8 cellular contexts compared by ENCODE assay signal in the genomic region with DNA sequence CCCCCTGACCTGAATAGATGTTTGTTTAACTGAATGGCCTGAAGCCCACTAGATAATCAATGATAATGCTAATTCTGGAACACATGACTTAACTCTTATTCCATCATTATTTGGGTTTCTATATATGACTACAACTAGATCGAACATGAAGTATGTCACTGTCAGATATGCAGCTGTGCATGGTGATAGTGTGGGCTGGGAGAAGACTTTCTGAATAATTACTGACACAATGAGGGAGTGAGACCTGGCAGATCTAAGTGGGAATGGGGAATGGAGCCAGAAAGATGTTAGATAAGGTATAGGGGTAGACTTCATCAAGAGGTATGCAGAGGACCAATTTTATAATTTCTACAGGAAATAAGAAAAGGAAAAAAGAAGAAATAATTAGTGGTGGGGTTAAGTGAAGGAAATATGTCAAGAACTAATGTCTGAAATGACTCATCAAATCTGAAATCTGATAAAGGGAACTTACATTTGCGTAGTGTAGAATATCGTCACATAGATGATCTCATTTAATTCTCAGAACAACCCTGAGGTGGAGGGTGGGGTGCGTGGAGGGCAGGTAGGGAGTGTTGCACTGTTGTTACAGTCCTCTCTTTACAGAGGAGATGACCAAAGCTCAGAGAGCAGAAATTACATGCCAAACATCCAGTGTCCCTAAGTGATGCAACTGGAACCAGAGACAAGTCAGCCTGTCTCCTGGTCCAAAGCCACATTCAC.
DNase-seq lines count a peak whose midpoint lies in the region; ATAC-seq and TF ChIP-seq lines count a peak whose summit lies in the region.

No MANE protein-coding gene starts in this region.

- H3K27ac ChIP-seq in smooth muscle cell (ENCODE audit: low read depth): peak overlapping the region; percentile 97

- no peak overlapping the region for H2AFZ ChIP-seq in smooth muscle cell (ENCODE audit: low read depth)

- no peaks in the 10 kb centered on the region for H3K9me3 ChIP-seq in smooth muscle cell (replicated peaks; ENCODE audit: low read depth)

- peaks cover 24% of the 10 kb centered on the region for H3F3A ChIP-seq in smooth muscle cell (ENCODE audit: low read depth)

- H3K27me3 ChIP-seq in smooth muscle cell (ENCODE audit: low read depth): no peaks in the 10 kb centered on the region

- H4K20me1 ChIP-seq in smooth muscle cell (ENCODE audit: low read depth): no peaks in the 10 kb centered on the region

- H3K79me2 ChIP-seq in smooth muscle cell (ENCODE audit: low read depth): no peaks in the 10 kb centered on the region

- TF ChIP-seq CTCF in smooth muscle cell (IDR thresholded peaks at IDR 0.05; ENCODE audit: borderline replicate concordance, insufficient read depth, poor library complexity, severe bottlenecking): no peak

- no peak overlapping the region for H3K4me3 ChIP-seq in smooth muscle cell

- peak overlapping the region; percentile 47 for H3K4me2 ChIP-seq in smooth muscle cell

- ATAC-seq in GM18868 (IDR thresholded peaks at IDR 0.05; ENCODE audit: unreplicated experiment): peak; percentile 80
- ATAC-seq in HG03159 (IDR thresholded peaks at IDR 0.05; ENCODE audit: unreplicated experiment): peak; percentile 88

- no peaks in the 10 kb centered on the region for H3K36me3 ChIP-seq in smooth muscle cell (ENCODE audit: low read depth)

- H3K9ac ChIP-seq in smooth muscle cell (ENCODE audit: low read depth): no peak overlapping the region

- peak; percentile 30 for DNase-seq in activated CD8-positive, alpha-beta memory T cell treated with anti-CD3 and anti-CD28 coated beads, Interleukin-2, amount 50 U/mL, for 24 hours (ENCODE audit: extremely low read depth)
- no peak for DNase-seq in smooth muscle cell (lab: John Stamatoyannopoulos, UW; ENCODE audit: unreplicated experiment)
- no peak for DNase-seq in HuH-7.5 (ENCODE audit: low spot score)
- no peak for DNase-seq in NCI-H526 treated with DMSO at 0.1 percent for 48 hours (lab: John Stamatoyannopoulos, UW)
- DNase-seq in SKM-1 treated with dmso at 0.1 percent for 144 hours (lab: John Stamatoyannopoulos, UW; ENCODE audit: unreplicated experiment): no peak
- no peak for DNase-seq in G401 (ENCODE audit: low spot score)

- H3K4me1 ChIP-seq in smooth muscle cell (ENCODE audit: low read depth): peaks cover 12% of the 10 kb centered on the region

- in situ Hi-C loops in G401 (cut with HindIII; ENCODE audit: low sequenced_read_pairs): no loop called here

- 69% methylated on average over 4 of the region's 4 CpGs for WGBS in smooth muscle cell (ENCODE audit: low lambda C conversion rate)
